In genomic region chr20:37650661-37651060, GRCh38 we compare ENCODE assay signal across 23 cellular contexts.
"Had no signal": no experiment of that assay in that cellular context is flagged by ENCODE, and none has a peak within 500 bp of the region (broad histone marks: within the 10 kb centered on the region; RNA-seq: fewer than 3 reads in every experiment).

No MANE protein-coding gene starts in this region.

- DNase-seq: IMR-90; Karpas-422; KG1; MG63; NCI-H1092; NCI-H1105 treated with DMSO at 0.1 percent for 48 hours; NCI-H1417 treated with DMSO at 0.1 percent for 48 hours; NCI-H1694; NCI-H1930; NCI-H2081; NCI-H2107; NCI-H2227 treated with DMSO at 0.1 percent for 48 hours; NCI-H524; NCI-H526 treated with DMSO at 0.1 percent for 48 hours; NK-92 treated with Interleukin-12 subunit alpha and Interleukin-12 subunit beta, amount 100 ng/mL, for 24 hours; PC-3; SHP77; SK-N-SH; SW 1271; T-cell had no signal

- H3K4me2 ChIP-seq: SK-N-SH had no signal

- H3K4me3 ChIP-seq: MG63 had no signal

- ATAC-seq: Panc1, PC-3, T-cell had no signal

- H3K9ac ChIP-seq: SK-N-SH had no signal

- H3K9me3 ChIP-seq: MG63, SK-N-SH had no signal

- H3K27ac ChIP-seq: HL-60, RWPE1 had no signal

- H3K36me3 ChIP-seq: MG63 had no signal
